3 cellular contexts compared by ENCODE assay signal in the genomic region with DNA sequence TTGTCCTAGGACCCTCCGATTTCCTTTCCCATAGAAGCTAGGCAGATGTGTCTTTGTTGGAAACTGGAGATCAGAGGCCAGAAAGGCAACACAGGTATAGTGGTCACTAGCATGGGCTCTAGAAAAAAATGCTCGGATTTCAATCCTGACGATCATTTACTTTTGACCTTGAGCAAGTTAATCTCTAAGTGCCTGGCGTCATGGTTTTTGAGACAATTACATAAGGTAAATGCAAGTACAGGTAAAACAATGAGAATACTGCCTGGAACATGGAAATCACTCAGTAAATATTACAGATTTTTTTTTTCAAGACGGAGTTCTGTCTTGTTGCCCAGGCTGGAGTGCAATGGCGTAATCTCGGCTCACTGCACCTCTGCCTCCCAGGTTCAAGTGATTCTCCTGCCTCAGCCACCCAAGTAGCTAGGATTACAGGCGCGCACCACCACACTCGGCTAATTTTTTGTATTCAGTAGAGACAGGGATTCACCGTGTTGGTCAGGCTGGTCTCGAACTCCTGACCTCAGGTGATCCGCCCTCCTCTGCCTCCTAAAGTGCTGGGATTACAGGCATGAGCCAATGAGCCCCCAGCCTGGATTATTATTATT.
TF ChIP-seq lines count a peak whose summit lies in the region.

No MANE protein-coding gene starts in this region.

TF ChIP-seq in SK-N-SH, 30 proteins besides CTCF, POLR2A, EP300 and RAD21 (continued from another document and continues in another):
- TF ChIP-seq IRF3 (IDR thresholded peaks at IDR 0.05; ENCODE audit: low read depth, low read length) (no peak), ZBTB33 (IDR thresholded peaks at IDR 0.05; ENCODE audit: borderline replicate concordance, low read depth) (no peak), NFIC (IDR thresholded peaks at IDR 0.05; ENCODE audit: borderline replicate concordance) (no peak), MAX (IDR thresholded peaks at IDR 0.05; ENCODE audit: low read depth) (no peak), REST (IDR thresholded peaks at IDR 0.05; ENCODE audit: low read depth, low read length) (no peak), RCOR1 (IDR thresholded peaks at IDR 0.05; ENCODE audit: low read length) (no peak), CHD2 (IDR thresholded peaks at IDR 0.05; ENCODE audit: low read length, partially characterized antibody) (no peak), YY1 (IDR thresholded peaks at IDR 0.05; ENCODE audit: low read depth) (no peak), RXRA (IDR thresholded peaks at IDR 0.05; ENCODE audit: borderline replicate concordance, low read depth) (no peak), GATA2 (CRISPR knock-in tag; IDR thresholded peaks at IDR 0.05) (no peak)

TF ChIP-seq in SK-N-SH treated with all-trans-retinoic acid at 6 μM for 48 hours, 23 proteins besides CTCF, POLR2A, EP300 and RAD21 (continued from another document):
- TF ChIP-seq, protein P1, sequence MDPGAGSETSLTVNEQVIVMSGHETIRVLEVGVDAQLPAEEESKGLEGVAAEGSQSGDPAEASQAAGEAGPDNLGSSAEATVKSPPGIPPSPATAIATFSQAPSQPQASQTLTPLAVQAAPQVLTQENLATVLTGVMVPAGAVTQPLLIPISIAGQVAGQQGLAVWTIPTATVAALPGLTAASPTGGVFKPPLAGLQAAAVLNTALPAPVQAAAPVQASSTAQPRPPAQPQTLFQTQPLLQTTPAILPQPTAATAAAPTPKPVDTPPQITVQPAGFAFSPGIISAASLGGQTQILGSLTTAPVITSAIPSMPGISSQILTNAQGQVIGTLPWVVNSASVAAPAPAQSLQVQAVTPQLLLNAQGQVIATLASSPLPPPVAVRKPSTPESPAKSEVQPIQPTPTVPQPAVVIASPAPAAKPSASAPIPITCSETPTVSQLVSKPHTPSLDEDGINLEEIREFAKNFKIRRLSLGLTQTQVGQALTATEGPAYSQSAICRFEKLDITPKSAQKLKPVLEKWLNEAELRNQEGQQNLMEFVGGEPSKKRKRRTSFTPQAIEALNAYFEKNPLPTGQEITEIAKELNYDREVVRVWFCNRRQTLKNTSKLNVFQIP (CRISPR knock-in tag; IDR thresholded peaks at IDR 0.05; ENCODE audit: borderline replicate concordance, low read depth) = no peak
- TF ChIP-seq RARB (CRISPR knock-in tag; IDR thresholded peaks at IDR 0.05) (no peak), CSDC2 (CRISPR knock-in tag; IDR thresholded peaks at IDR 0.05) (no peak), ZNF70 (CRISPR knock-in tag; IDR thresholded peaks at IDR 0.05) (no peak), BACH2 (CRISPR knock-in tag; IDR thresholded peaks at IDR 0.05; ENCODE audit: borderline replicate concordance) (no peak), GLIS3 (CRISPR knock-in tag; IDR thresholded peaks at IDR 0.05) (no peak), ARNTL (CRISPR knock-in tag; IDR thresholded peaks at IDR 0.05; ENCODE audit: borderline replicate concordance, low read depth) (no peak), ZC3H10 (CRISPR knock-in tag; IDR thresholded peaks at IDR 0.05) (no peak), ZNF8 (CRISPR knock-in tag; IDR thresholded peaks at IDR 0.05) (no peak), ZFP3 (CRISPR knock-in tag; IDR thresholded peaks at IDR 0.05) (no peak), ESRRG (CRISPR knock-in tag; IDR thresholded peaks at IDR 0.05) (no peak), OSR1 (CRISPR knock-in tag; IDR thresholded peaks at IDR 0.05) (no peak), PPARA (CRISPR knock-in tag; IDR thresholded peaks at IDR 0.05; ENCODE audit: borderline replicate concordance) (no peak), ZNF565 (CRISPR knock-in tag; conservative IDR thresholded peaks at IDR 0.05; ENCODE audit: low read depth) (no peak)
- TF ChIP-seq, protein P2, sequence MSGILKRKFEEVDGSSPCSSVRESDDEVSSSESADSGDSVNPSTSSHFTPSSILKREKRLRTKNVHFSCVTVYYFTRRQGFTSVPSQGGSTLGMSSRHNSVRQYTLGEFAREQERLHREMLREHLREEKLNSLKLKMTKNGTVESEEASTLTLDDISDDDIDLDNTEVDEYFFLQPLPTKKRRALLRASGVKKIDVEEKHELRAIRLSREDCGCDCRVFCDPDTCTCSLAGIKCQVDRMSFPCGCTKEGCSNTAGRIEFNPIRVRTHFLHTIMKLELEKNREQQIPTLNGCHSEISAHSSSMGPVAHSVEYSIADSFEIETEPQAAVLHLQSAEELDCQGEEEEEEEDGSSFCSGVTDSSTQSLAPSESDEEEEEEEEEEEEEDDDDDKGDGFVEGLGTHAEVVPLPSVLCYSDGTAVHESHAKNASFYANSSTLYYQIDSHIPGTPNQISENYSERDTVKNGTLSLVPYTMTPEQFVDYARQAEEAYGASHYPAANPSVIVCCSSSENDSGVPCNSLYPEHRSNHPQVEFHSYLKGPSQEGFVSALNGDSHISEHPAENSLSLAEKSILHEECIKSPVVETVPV (CRISPR knock-in tag; IDR thresholded peaks at IDR 0.05) = no peak

TF ChIP-seq in WTC11, 78 proteins besides CTCF, POLR2A, EP300 and RAD21 (continued from another document):
- TF ChIP-seq ZMAT4 (CRISPR knock-in tag; IDR thresholded peaks at IDR 0.05) = no peak
- no peak for TF ChIP-seq PREB (CRISPR knock-in tag; IDR thresholded peaks at IDR 0.05; ENCODE audit: borderline replicate concordance)
- TF ChIP-seq, protein P3, sequence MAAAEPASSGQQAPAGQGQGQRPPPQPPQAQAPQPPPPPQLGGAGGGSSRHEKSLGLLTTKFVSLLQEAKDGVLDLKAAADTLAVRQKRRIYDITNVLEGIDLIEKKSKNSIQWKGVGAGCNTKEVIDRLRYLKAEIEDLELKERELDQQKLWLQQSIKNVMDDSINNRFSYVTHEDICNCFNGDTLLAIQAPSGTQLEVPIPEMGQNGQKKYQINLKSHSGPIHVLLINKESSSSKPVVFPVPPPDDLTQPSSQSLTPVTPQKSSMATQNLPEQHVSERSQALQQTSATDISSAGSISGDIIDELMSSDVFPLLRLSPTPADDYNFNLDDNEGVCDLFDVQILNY (CRISPR knock-in tag; IDR thresholded peaks at IDR 0.05) = no peak
- no peak for TF ChIP-seq KAT7 (CRISPR knock-in tag; IDR thresholded peaks at IDR 0.05; ENCODE audit: borderline replicate concordance)
- no peak for TF ChIP-seq ZNF512 (CRISPR knock-in tag; IDR thresholded peaks at IDR 0.05; ENCODE audit: borderline replicate concordance)
- no peak for TF ChIP-seq ZNF423 (CRISPR knock-in tag; IDR thresholded peaks at IDR 0.05)
- TF ChIP-seq ATF1 (CRISPR knock-in tag; IDR thresholded peaks at IDR 0.05) = no peak
- TF ChIP-seq RELA (CRISPR knock-in tag; IDR thresholded peaks at IDR 0.05; ENCODE audit: borderline replicate concordance) = no peak
- no peak for TF ChIP-seq HMGA2 (CRISPR knock-in tag; IDR thresholded peaks at IDR 0.05)
- TF ChIP-seq GRHL2 (CRISPR knock-in tag; IDR thresholded peaks at IDR 0.05; ENCODE audit: insufficient replicate concordance, severe bottlenecking) = no peak
- no peak for TF ChIP-seq ERG (CRISPR knock-in tag; IDR thresholded peaks at IDR 0.05)
